In genomic region chr9:126327750-126328120, GRCh38 we compare ENCODE assay signal across 1 cellular context.
TF ChIP-seq lines count a peak whose summit lies in the region.

No MANE protein-coding gene starts in this region.

TF ChIP-seq in HepG2, 621 proteins besides CTCF, POLR2A, EP300 and RAD21 (continued from another document):
- no peak for TF ChIP-seq EEA1 (CRISPR knock-in tag; IDR thresholded peaks at IDR 0.05; ENCODE audit: borderline replicate concordance)
- TF ChIP-seq SP4 (CRISPR knock-in tag; IDR thresholded peaks at IDR 0.05): 0 out of 2 replicates have a peak, but pooled peaks have one; percentile 4
- 0 out of 2 replicates have a peak, but pooled peaks have one; percentile 21 for TF ChIP-seq ZNF430 (CRISPR knock-in tag; IDR thresholded peaks at IDR 0.05)
TF ChIP-seq in HepG2: peak in this region for 3.
